8 cellular contexts compared by ENCODE assay signal in genomic region chr12:53984901-53985357, GRCh38. TPM values are rescaled to one million over a fixed set of nuclear protein-coding genes. Genes with fewer than 3 reads are reported as not detected.
DNase-seq lines count a peak whose midpoint lies in the region; ATAC-seq and TF ChIP-seq lines count a peak whose summit lies in the region.

HOXC10 (plus strand) TSS chr12:53985146; CDS start chr12:53985260, 114 bp downstream.

- H3K4me3 ChIP-seq in esophagus (ENCODE audit: low read depth in 1 of 2, low read length in 2 of 2) = peak within 1 kb of the TSS; percentile 22 to 34

- H3K9me3 Mint-ChIP-seq in Calu3 (ENCODE audit: low read depth, unreplicated experiment) (no peaks in the 10 kb centered on the region), nephron (no peaks in the 10 kb centered on the region)
- H3K9me3 Mint-ChIP-seq in activated CD8-positive, alpha-beta memory T cell treated with anti-CD3 and anti-CD28 coated beads, Interleukin-2, amount 10 ng/mL, durations not matched to agents 7 days and 5 days (ENCODE audit: low read depth) = no peaks in the 10 kb centered on the region
- no peaks in the 10 kb centered on the region for H3K9me3 Mint-ChIP-seq in stimulated activated naive CD8-positive, alpha-beta T cell treated with anti-CD3 and anti-CD28 coated beads, Interleukin-15, Interleukin-2, amounts not matched to agents 100 ng/mL and 50 ng/mL, for 24 hours

- H3K9me3 ChIP-seq in esophagus (ENCODE audit: control insufficient read depth in 2 of 2, insufficient read depth in 1 of 2, low read depth in 1 of 2, low read length in 1 of 2) = peaks cover 2 to 3% of the 10 kb centered on the region in 2 donors

- 2 to 5% methylated on average over 32 to 36 of the region's 36 CpGs for WGBS in esophagus, 2 donors

- BruUV-seq in Calu3 (replicated peaks; lab: Mats Ljungman, UMichigan) = no TSS peak

- intact Hi-C loops in Calu3 (cut with micrococcal nuclease; ENCODE audit: unreplicated experiment) = no loop called here

- H3K4me3 Mint-ChIP-seq in Calu3 (ENCODE audit: low read depth, unreplicated experiment) (peak within 1 kb of the TSS; percentile 59), nephron (peak within 1 kb of the TSS; percentile 95 to 99 (median 96))
- no peak within 1 kb of the TSS for H3K4me3 Mint-ChIP-seq in activated CD8-positive, alpha-beta memory T cell treated with anti-CD3 and anti-CD28 coated beads, Interleukin-2, amount 10 ng/mL, durations not matched to agents 7 days and 5 days
- peak within 1 kb of the TSS; percentile 13 for H3K4me3 Mint-ChIP-seq in stimulated activated naive CD8-positive, alpha-beta T cell treated with anti-CD3 and anti-CD28 coated beads, Interleukin-15, Interleukin-2, amounts not matched to agents 100 ng/mL and 50 ng/mL, for 24 hours

- peaks cover 28% of the 10 kb centered on the region for H3K36me3 Mint-ChIP-seq in Calu3 (ENCODE audit: insufficient read depth, unreplicated experiment)
- no peaks in the 10 kb centered on the region for H3K36me3 Mint-ChIP-seq in activated CD8-positive, alpha-beta memory T cell treated with anti-CD3 and anti-CD28 coated beads, Interleukin-2, amount 10 ng/mL, durations not matched to agents 7 days and 5 days
- H3K36me3 Mint-ChIP-seq in nephron (ENCODE audit: low read depth) = peaks cover 14% of the 10 kb centered on the region
- no peaks in the 10 kb centered on the region for H3K36me3 Mint-ChIP-seq in stimulated activated naive CD8-positive, alpha-beta T cell treated with anti-CD3 and anti-CD28 coated beads, Interleukin-15, Interleukin-2, amounts not matched to agents 100 ng/mL and 50 ng/mL, for 24 hours (ENCODE audit: low read depth)

- peaks cover 0 to 15% of the 10 kb centered on the region in 2 donors for H3K4me1 ChIP-seq in esophagus (ENCODE audit: control insufficient read depth in 2 of 2, insufficient read depth in 2 of 2, low read length in 1 of 2)

- H3K27me3 Mint-ChIP-seq in Calu3 (ENCODE audit: unreplicated experiment) (peaks cover 100% of the 10 kb centered on the region), nephron (ENCODE audit: low read depth) (peaks cover 100% of the 10 kb centered on the region)
- peaks cover 97% of the 10 kb centered on the region for H3K27me3 Mint-ChIP-seq in activated CD8-positive, alpha-beta memory T cell treated with anti-CD3 and anti-CD28 coated beads, Interleukin-2, amount 10 ng/mL, durations not matched to agents 7 days and 5 days
- H3K27me3 Mint-ChIP-seq in stimulated activated naive CD8-positive, alpha-beta T cell treated with anti-CD3 and anti-CD28 coated beads, Interleukin-15, Interleukin-2, amounts not matched to agents 100 ng/mL and 50 ng/mL, for 24 hours = peaks cover 95% of the 10 kb centered on the region

- H3K27me3 ChIP-seq in esophagus (ENCODE audit: control insufficient read depth in 1 of 2, insufficient read depth in 2 of 2, low read length in 2 of 2) = peaks cover 0 to 70% of the 10 kb centered on the region in 2 donors

- DNase-seq in Calu3 = peak; percentile 92
- peak; percentile 89 for DNase-seq in NCI-H82 treated with DMSO at 0.1 percent for 48 hours (lab: John Stamatoyannopoulos, UW; ENCODE audit: unreplicated experiment)
- DNase-seq in activated CD8-positive, alpha-beta memory T cell treated with anti-CD3 and anti-CD28 coated beads, Interleukin-2, amount 10 ng/mL, durations not matched to agents 7 days and 5 days = peak; percentile 89

- ATAC-seq in HG02642 (IDR thresholded peaks at IDR 0.05; ENCODE audit: poor library complexity, unreplicated experiment) (peak; percentile 69), GM18909 (IDR thresholded peaks at IDR 0.05; ENCODE audit: poor library complexity, unreplicated experiment) (no peak)
- peak; percentile 67 for ATAC-seq in activated CD8-positive, alpha-beta memory T cell treated with anti-CD3 and anti-CD28 coated beads, Interleukin-2, amount 10 ng/mL, durations not matched to agents 7 days and 5 days

- H3K27ac ChIP-seq in esophagus (ENCODE audit: low read depth in 2 of 2, low read length in 1 of 2) = no peak within 1 kb of the TSS

- CTCF ChIA-PET in Calu3 (lab: Charles Lee) = interaction anchor here (0.7 to 2.1 kb wide), 10 partner anchors 9 to 242 kb away, joined by 3 to 9 read pairs (median 3); partner anchors contain the start of gene HOXC6
- CTCF ChIA-PET in activated CD8-positive, alpha-beta memory T cell treated with anti-CD3 and anti-CD28 coated beads, Interleukin-2, amount 10 ng/mL, durations not matched to agents 7 days and 5 days (lab: Charles Lee) = interaction anchor here (0.6 to 5.4 kb wide), 21 partner anchors 13 to 592 kb away, joined by 3 to 41 read pairs (median 4); partner anchors contain the start of genes HOXC11, HOXC6 and HOXC9

- no peaks in the 10 kb centered on the region for H3K36me3 ChIP-seq in esophagus (ENCODE audit: control insufficient read depth in 2 of 2, insufficient read depth in 2 of 2, low read length in 1 of 2)

- H3K27ac Mint-ChIP-seq in Calu3 (ENCODE audit: unreplicated experiment) (peak within 1 kb of the TSS; percentile 65), nephron (peak within 1 kb of the TSS; percentile 95 to 100 (median 97))
- peak within 1 kb of the TSS; percentile 28 for H3K27ac Mint-ChIP-seq in activated CD8-positive, alpha-beta memory T cell treated with anti-CD3 and anti-CD28 coated beads, Interleukin-2, amount 10 ng/mL, durations not matched to agents 7 days and 5 days
- H3K27ac Mint-ChIP-seq in stimulated activated naive CD8-positive, alpha-beta T cell treated with anti-CD3 and anti-CD28 coated beads, Interleukin-15, Interleukin-2, amounts not matched to agents 100 ng/mL and 50 ng/mL, for 24 hours = peak within 1 kb of the TSS; percentile 15

- TF ChIP-seq CTCF in Calu3 (IDR thresholded peaks at IDR 0.05; ENCODE audit: unreplicated experiment) = peak; percentile 72
- TF ChIP-seq CTCF in nephron (IDR thresholded peaks at IDR 0.05; ENCODE audit: unreplicated experiment in 3 of 3) = peak; percentile 72 to 80 (median 76)

- peaks cover 15% of the 10 kb centered on the region for H3K4me1 Mint-ChIP-seq in Calu3 (ENCODE audit: low read depth, unreplicated experiment)
- peaks cover 24% of the 10 kb centered on the region for H3K4me1 Mint-ChIP-seq in activated CD8-positive, alpha-beta memory T cell treated with anti-CD3 and anti-CD28 coated beads, Interleukin-2, amount 10 ng/mL, durations not matched to agents 7 days and 5 days
- H3K4me1 Mint-ChIP-seq in nephron = peaks cover 42% of the 10 kb centered on the region
- H3K4me1 Mint-ChIP-seq in stimulated activated naive CD8-positive, alpha-beta T cell treated with anti-CD3 and anti-CD28 coated beads, Interleukin-15, Interleukin-2, amounts not matched to agents 100 ng/mL and 50 ng/mL, for 24 hours (ENCODE audit: low read depth) = peaks cover 30% of the 10 kb centered on the region

RNA-seq across cellular contexts. Expression of gene HOXC10, which starts in this region (rescaled TPM):
- 0.51 and 0.71 TPM in 2 replicates for total RNA-seq in Calu3 (2022)
- total RNA-seq in activated CD8-positive, alpha-beta memory T cell treated with anti-CD3 and anti-CD28 coated beads, Interleukin-2, amount 10 ng/mL, durations not matched to agents 7 days and 5 days = not detected
- polyA plus RNA-seq in esophagus = under 1 TPM; 0.02 to 0.04 TPM

Comparison
In these comparisons a context has a peak if more than half of its experiments do, and no peak if none do; other contexts are left out.
1. Peak in DNase-seq in Calu3; RNA of the gene not detected or under 1 TPM.
2. Peak in DNase-seq and ATAC-seq in activated CD8-positive, alpha-beta memory T cell treated with anti-CD3 and anti-CD28 coated beads, Interleukin-2, amount 10 ng/mL, durations not matched to agents 7 days and 5 days; RNA of the gene not detected or under 1 TPM.
3. H3K27ac Mint-ChIP-seq: peak in every context shown above with its lines; median percentile 97 in nephron; 65 in Calu3; 28 in activated CD8-positive, alpha-beta memory T cell treated with anti-CD3 and anti-CD28 coated beads, Interleukin-2, amount 10 ng/mL, durations not matched to agents 7 days and 5 days; 15 in stimulated activated naive CD8-positive, alpha-beta T cell treated with anti-CD3 and anti-CD28 coated beads, Interleukin-15, Interleukin-2, amounts not matched to agents 100 ng/mL and 50 ng/mL, for 24 hours.